Comparison of ENCODE assay signal across 17 cellular contexts in the genomic region with DNA sequence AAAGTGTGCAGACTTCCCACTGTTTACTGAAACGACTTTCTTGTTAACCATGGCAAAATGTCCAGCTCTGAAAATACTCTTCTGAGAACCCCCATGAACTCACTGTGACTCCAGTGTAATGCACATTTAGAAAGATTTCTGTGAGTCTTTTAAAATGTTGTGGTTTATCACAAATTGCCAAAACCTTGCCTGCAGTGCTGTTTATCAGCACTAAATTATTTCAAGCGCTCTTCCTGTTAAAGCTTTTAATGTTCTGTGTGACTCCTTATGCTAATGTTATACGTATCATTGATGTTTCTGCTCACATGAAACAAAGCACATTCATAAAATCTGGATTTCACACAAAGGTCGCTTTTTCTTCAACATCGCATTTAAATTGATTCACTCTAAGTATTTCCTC.
"Had no signal": no experiment of that assay in that cellular context is flagged by ENCODE, and none has a peak within 500 bp of the region (broad histone marks: within the 10 kb centered on the region; RNA-seq: fewer than 3 reads in every experiment).

No MANE protein-coding gene starts in this region.

- H3K9me3 ChIP-seq: ovary, sigmoid colon had no signal

- H3K36me3 Mint-ChIP-seq: activated CD4-positive, alpha-beta memory T cell treated with anti-CD3 and anti-CD28 coated beads for 36 hours; activated naive CD4-positive, alpha-beta T cell treated with anti-CD3 and anti-CD28 coated beads, Interleukin-2, amount 50 U/mL, for 24 hours; neural progenitor cell; T-cell had no signal

- DNase-seq: activated CD4-positive, alpha-beta memory T cell treated with anti-CD3 and anti-CD28 coated beads for 36 hours; activated T-cell treated with anti-CD3 and anti-CD28 coated beads, Interleukin-2, amount 50 U/mL, for 24 hours; adrenal gland; dermis blood vessel endothelial cell; endodermal cell; left colon; ovary; sigmoid colon; stimulated activated CD4-positive, alpha-beta T cell treated with anti-CD3 and anti-CD28 coated beads, Interleukin-1b, Interleukin-23, amount 100 ng/mL, for 48 hours; stimulated activated naive CD8-positive, alpha-beta T cell treated with anti-CD3 and anti-CD28 coated beads, Interleukin-15, amount 100 ng/mL, for 72 hours; T-cell; T-helper 9 cell; upper lobe of left lung had no signal

- H3K27me3 ChIP-seq: adrenal gland, neural progenitor cell, ovary, sigmoid colon, upper lobe of left lung had no signal

- H3K36me3 ChIP-seq: adrenal gland, neural progenitor cell, ovary, sigmoid colon, upper lobe of left lung had no signal

- H2AFZ ChIP-seq: neural progenitor cell had no signal

- H3K4me1 ChIP-seq: adrenal gland, neural progenitor cell, upper lobe of left lung had no signal

- H3K4me1 Mint-ChIP-seq: activated naive CD4-positive, alpha-beta T cell treated with anti-CD3 and anti-CD28 coated beads, Interleukin-2, amount 50 U/mL, for 24 hours; endodermal cell; stimulated activated naive CD8-positive, alpha-beta T cell treated with anti-CD3 and anti-CD28 coated beads, Interleukin-15, amount 100 ng/mL, for 72 hours; T-cell had no signal

- H3K9me3 Mint-ChIP-seq: endodermal cell had no signal

- H3K27ac Mint-ChIP-seq: activated CD4-positive, alpha-beta memory T cell treated with anti-CD3 and anti-CD28 coated beads for 36 hours; activated naive CD4-positive, alpha-beta T cell treated with anti-CD3 and anti-CD28 coated beads, Interleukin-2, amount 50 U/mL, for 24 hours; activated T-cell treated with anti-CD3 and anti-CD28 coated beads, Interleukin-2, amount 50 U/mL, for 24 hours; endodermal cell; neural progenitor cell; stimulated activated naive CD8-positive, alpha-beta T cell treated with anti-CD3 and anti-CD28 coated beads, Interleukin-15, amount 100 ng/mL, for 72 hours; T-cell had no signal

- FAIRE-seq: bronchial epithelial cell had no signal

- H3K9ac ChIP-seq: neural progenitor cell had no signal

- H3K4me3 ChIP-seq: adrenal gland, lung, neural progenitor cell, ovary, sigmoid colon, upper lobe of left lung had no signal

- H3K4me2 ChIP-seq: neural progenitor cell had no signal

- H3K4me3 Mint-ChIP-seq: activated CD4-positive, alpha-beta memory T cell treated with anti-CD3 and anti-CD28 coated beads for 36 hours; activated naive CD4-positive, alpha-beta T cell treated with anti-CD3 and anti-CD28 coated beads, Interleukin-2, amount 50 U/mL, for 24 hours; activated T-cell treated with anti-CD3 and anti-CD28 coated beads, Interleukin-2, amount 50 U/mL, for 24 hours; endodermal cell; neural progenitor cell; stimulated activated naive CD8-positive, alpha-beta T cell treated with anti-CD3 and anti-CD28 coated beads, Interleukin-15, amount 100 ng/mL, for 72 hours; T-cell had no signal

- H3K27ac ChIP-seq: adrenal gland, neural progenitor cell, ovary, sigmoid colon, upper lobe of left lung had no signal

- ATAC-seq: left colon; stimulated activated naive CD8-positive, alpha-beta T cell treated with anti-CD3 and anti-CD28 coated beads, Interleukin-15, amount 100 ng/mL, for 72 hours; T-cell had no signal
